In genomic region chr17:16215965-16216316, GRCh38 we compare ENCODE assay signal across 8 cellular contexts. TPM values are rescaled to one million over a fixed set of nuclear protein-coding genes. Genes with fewer than 3 reads are reported as not detected.
DNase-seq lines count a peak whose midpoint lies in the region; ATAC-seq and TF ChIP-seq lines count a peak whose summit lies in the region.

No MANE protein-coding gene starts in this region.

- intact Hi-C loops in tibial artery (cut with DNase I; ENCODE audit: low total_unique reads) = loop anchor here (5.0 kb wide), 1 partner anchor 71 kb away; no protein-coding TSS in a partner anchor

- H2BK15ac ChIP-seq in mesendoderm (replicated peaks; ENCODE audit: low read depth) = no peak overlapping the region

- no peaks in the 10 kb centered on the region for H3K9me3 Mint-ChIP-seq in effector memory CD8-positive, alpha-beta T cell

- no peaks in the 10 kb centered on the region for H3K27me3 Mint-ChIP-seq in effector memory CD8-positive, alpha-beta T cell

- no peak overlapping the region for H2BK120ac ChIP-seq in mesendoderm (ENCODE audit: low read depth, low read length)

- H3K27me3 ChIP-seq in HAP-1 (ENCODE audit: low read depth) (no peaks in the 10 kb centered on the region), SJSA1 (replicated peaks) (no peaks in the 10 kb centered on the region), mesendoderm (ENCODE audit: insufficient read depth, low read length, poor library complexity) (no peaks in the 10 kb centered on the region), tibial artery (no peaks in the 10 kb centered on the region)

- peak overlapping the region; percentile 63 for H3K4me2 ChIP-seq in mesendoderm (ENCODE audit: low read length)

- no CpG with 5 or more reads among the region's 22 CpGs for WGBS in mesendoderm (ENCODE audit: extremely low coverage, insufficient coverage, low lambda C conversion rate)

- peak overlapping the region; percentile 51 for H2BK5ac ChIP-seq in mesendoderm (ENCODE audit: low read length)

- peak overlapping the region; percentile 97 for H3K56ac ChIP-seq in mesendoderm (ENCODE audit: low read length)

- H3K79me2 ChIP-seq in mesendoderm (ENCODE audit: control insufficient read depth, insufficient read depth, low read length) = peaks cover 49% of the 10 kb centered on the region

- peak overlapping the region; percentile 94 for H3K9ac ChIP-seq in mesendoderm (ENCODE audit: low read length)

- DNase-seq in CD1c-positive myeloid dendritic cell (ENCODE audit: extremely low spot score) (peak; percentile 36), HAP-1 (ENCODE audit: low spot score in 2 of 2) (peak; percentile 47 to 71), SJSA1 (ENCODE audit: low read depth in 1 of 2, low spot score in 2 of 2) (no peak), mesendoderm (no peak), tibial artery (peak; percentile 20 to 71), GM19240 (ENCODE audit: insufficient read length, low spot score) (no peak)
- peak; percentile 2 to 8 (median 5) for DNase-seq in effector memory CD8-positive, alpha-beta T cell

- no peak overlapping the region for H4K8ac ChIP-seq in mesendoderm (ENCODE audit: low read depth, low read length)

- peak overlapping the region; percentile 74 for H3K23ac ChIP-seq in mesendoderm (ENCODE audit: low read length)

- peaks cover 15% of the 10 kb centered on the region for H3K4me1 ChIP-seq in HAP-1
- H3K4me1 ChIP-seq in SJSA1 (replicated peaks) = peaks cover 19% of the 10 kb centered on the region
- H3K4me1 ChIP-seq in mesendoderm (ENCODE audit: control insufficient read depth, low read depth, low read length) = peaks cover 2% of the 10 kb centered on the region
- peaks cover 0 to 53% (median 23%) of the 10 kb centered on the region in 4 donors for H3K4me1 ChIP-seq in tibial artery

- H3K18ac ChIP-seq in mesendoderm (ENCODE audit: low read length) = peak overlapping the region; percentile 77

- H3K4ac ChIP-seq in mesendoderm (ENCODE audit: low read depth, low read length) = peak overlapping the region; percentile 98

- peaks cover 1% of the 10 kb centered on the region for H3K79me1 ChIP-seq in mesendoderm (ENCODE audit: low read length)

- H3K9me3 ChIP-seq in HAP-1 = no peaks in the 10 kb centered on the region
- H3K9me3 ChIP-seq in SJSA1 (replicated peaks) = no peaks in the 10 kb centered on the region
- no peaks in the 10 kb centered on the region for H3K9me3 ChIP-seq in tibial artery

- peaks cover 18% of the 10 kb centered on the region for H3K36me3 Mint-ChIP-seq in effector memory CD8-positive, alpha-beta T cell (ENCODE audit: insufficient read depth)

- H2AK5ac ChIP-seq in mesendoderm (ENCODE audit: low read length) = no peak overlapping the region

- H3K36me3 ChIP-seq in HAP-1 (replicated peaks) (no peaks in the 10 kb centered on the region; the same call in none of the 2 replicates), SJSA1 (peaks cover 6% of the 10 kb centered on the region), mesendoderm (ENCODE audit: control insufficient read depth, insufficient read depth, low read length) (no peaks in the 10 kb centered on the region), tibial artery (peaks cover 0 to 7% (median 0%) of the 10 kb centered on the region in 3 donors)

- in situ Hi-C loops in HAP-1 (cut with MboI; ENCODE audit: low sequenced_read_pairs) = no loop called here

- H3K27ac Mint-ChIP-seq in effector memory CD8-positive, alpha-beta T cell = peak overlapping the region; percentile 92 to 94

- no peak for ATAC-seq in effector memory CD8-positive, alpha-beta T cell (replicated peaks)
- no peak for ATAC-seq in HG02798 (IDR thresholded peaks at IDR 0.05; ENCODE audit: poor library complexity, unreplicated experiment)

- H3K4me1 Mint-ChIP-seq in effector memory CD8-positive, alpha-beta T cell (ENCODE audit: low read depth in 2 of 2) = peaks cover 30 to 43% of the 10 kb centered on the region in 2 donors

- H3K4me3 ChIP-seq in HAP-1 (peak overlapping the region; percentile 92), SJSA1 (peak overlapping the region; percentile 94), mesendoderm (ENCODE audit: low read length) (no peak overlapping the region), tibial artery (peak overlapping the region; percentile 93 to 96)

- TF ChIP-seq CTCF in tibial artery (IDR thresholded peaks at IDR 0.05) = no peak

- H3K27ac ChIP-seq in SJSA1 (peak overlapping the region; percentile 93), mesendoderm (ENCODE audit: low read depth, low read length) (peak overlapping the region; percentile 88), tibial artery (peak overlapping the region; percentile 97 to 99)

- no peak overlapping the region for H4K5ac ChIP-seq in mesendoderm (ENCODE audit: low read length)

- H3K4me3 Mint-ChIP-seq in effector memory CD8-positive, alpha-beta T cell = peak overlapping the region; percentile 89 to 94

RNA-seq across cellular contexts. Expression of gene NCOR1, which starts 0.6 kb away (rescaled TPM):
- total RNA-seq in SJSA1 (2014; rRNA removed; shearing (Covaris generic)) = 45.6 and 56.9 TPM in 2 replicates
- 71.2 TPM for polyA plus RNA-seq in mesendoderm (2013, experiment 1 of 2)
- 74.7 TPM for polyA plus RNA-seq in mesendoderm (2013, experiment 2 of 2)

RNA-seq across cellular contexts. Expression of gene PIGL, which starts 1.1 kb away (rescaled TPM):
- total RNA-seq in SJSA1 (2014; rRNA removed; shearing (Covaris generic)) = 1.9 and 15.9 TPM in 2 replicates
- polyA plus RNA-seq in mesendoderm (2013, experiment 1 of 2) = 16.3 TPM
- 15.4 TPM for polyA plus RNA-seq in mesendoderm (2013, experiment 2 of 2)

Comparison
In these comparisons a context has a peak if more than half of its experiments do, and no peak if none do; other contexts are left out.
1. DNase-seq: peak in CD1c-positive myeloid dendritic cell (single experiment), HAP-1 (2 of 2), effector memory CD8-positive, alpha-beta T cell (3 of 3) and tibial artery (2 of 2); none in SJSA1 (0 of 2), mesendoderm (single experiment) and GM19240 (single experiment).
2. Peak in every context shown above with its lines, with median percentiles within 50 percentile points of each other: H3K27ac ChIP-seq.